In the genomic region with DNA sequence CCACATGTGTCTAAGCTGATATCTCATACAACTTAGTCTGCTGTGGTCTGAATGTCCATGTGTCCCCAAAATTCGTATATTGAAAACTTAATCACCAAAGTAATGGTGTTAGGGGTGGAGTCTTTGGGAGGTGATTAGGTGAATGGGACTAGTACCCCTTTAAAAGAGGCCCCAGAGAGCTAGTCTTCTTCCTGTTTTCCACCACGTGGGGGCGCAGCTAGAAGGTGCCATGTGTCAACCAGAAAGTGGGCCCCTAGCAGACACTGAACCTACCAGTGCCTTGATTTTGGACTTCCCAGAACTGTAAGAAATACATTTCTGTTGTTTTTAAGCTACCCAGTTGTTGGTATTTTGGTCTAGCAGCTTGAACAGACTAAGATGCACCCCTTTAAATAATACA, we compare ENCODE assay signal across 8 cellular contexts.
DNase-seq lines count a peak whose midpoint lies in the region; ATAC-seq and TF ChIP-seq lines count a peak whose summit lies in the region.

No MANE protein-coding gene starts in this region.

- H3K27ac Mint-ChIP-seq in chondrocyte (ENCODE audit: unreplicated experiment): no peak overlapping the region
- H3K27ac Mint-ChIP-seq in osteocyte (ENCODE audit: unreplicated experiment): no peak overlapping the region

- WGBS in body of pancreas, 2 donors: 33 to 49% methylated on average over 3 of the region's 3 CpGs

- H3K36me3 ChIP-seq in GM06990 (ENCODE audit: control insufficient read depth, insufficient read depth, low read length) (no peaks in the 10 kb centered on the region), body of pancreas (replicated peaks in 1 of 2; ENCODE audit: insufficient read depth in 1 of 2, low read depth in 2 of 2) (no peaks in the 10 kb centered on the region)

- H3K4me1 ChIP-seq in body of pancreas: no peaks in the 10 kb centered on the region

- peaks cover 0 to 5% (median 0%) of the 10 kb centered on the region in 3 donors for H3K9me3 ChIP-seq in body of pancreas

- H3K27me3 Mint-ChIP-seq in chondrocyte (ENCODE audit: low read depth) (peaks cover 1% of the 10 kb centered on the region), osteocyte (ENCODE audit: unreplicated experiment) (peaks cover 3% of the 10 kb centered on the region)

- H3K36me3 Mint-ChIP-seq in chondrocyte (ENCODE audit: low read depth): peaks cover 13% of the 10 kb centered on the region
- H3K36me3 Mint-ChIP-seq in osteocyte (ENCODE audit: unreplicated experiment): peaks cover 2% of the 10 kb centered on the region

- no peak for TF ChIP-seq POLR2A in body of pancreas (IDR thresholded peaks at IDR 0.05)

- in situ Hi-C loops in ACHN (cut with HindIII; ENCODE audit: low pct_ligation_motif_present, low pct_unique_long_range_greater_than_20kb, low sequenced_read_pairs): no loop called here

- ATAC-seq in body of pancreas (no peak), HG03378 (IDR thresholded peaks at IDR 0.05; ENCODE audit: unreplicated experiment) (no peak)

- DNase-seq in ACHN (peak; percentile 57), GM06990 (ENCODE audit: extremely low read depth, insufficient read length) (no peak), NCI-H748 treated with DMSO at 0.1 percent for 48 hours (lab: John Stamatoyannopoulos, UW) (peak; percentile 5), chondrocyte (ENCODE audit: low spot score) (no peak), osteocyte (ENCODE audit: extremely low spot score, unreplicated experiment) (no peak), body of pancreas (no peak), NCI-H2171 (lab: John Stamatoyannopoulos, UW) (no peak)

- intact Hi-C loops in body of pancreas (cut with DNase I): no loop called here

- no peak overlapping the region for H3K4me3 Mint-ChIP-seq in chondrocyte (ENCODE audit: unreplicated experiment)
- H3K4me3 Mint-ChIP-seq in osteocyte (ENCODE audit: unreplicated experiment): no peak overlapping the region

- H3K27ac ChIP-seq in body of pancreas: no peak overlapping the region

- H3K27me3 ChIP-seq in GM06990 (replicated peaks; ENCODE audit: control insufficient read depth, insufficient read depth, low read length) (no peaks in the 10 kb centered on the region), body of pancreas (no peaks in the 10 kb centered on the region)

- H3K4me3 ChIP-seq in GM06990 (replicated peaks; ENCODE audit: low read depth, low read length) (no peak overlapping the region), body of pancreas (no peak overlapping the region)

- H3K4me1 Mint-ChIP-seq in chondrocyte (ENCODE audit: low read depth) (no peaks in the 10 kb centered on the region), osteocyte (ENCODE audit: unreplicated experiment) (no peaks in the 10 kb centered on the region)

- TF ChIP-seq CTCF in GM06990 (IDR thresholded peaks at IDR 0.05; ENCODE audit: insufficient read depth, low read length, poor library complexity, severe bottlenecking) (peak; percentile 57), chondrocyte (IDR thresholded peaks at IDR 0.05) (peak; percentile 74), osteocyte (IDR thresholded peaks at IDR 0.05) (peak; percentile 42), body of pancreas (IDR thresholded peaks at IDR 0.05) (no peak)

- H3K9me3 Mint-ChIP-seq in chondrocyte (ENCODE audit: low read depth) (peaks cover 23% of the 10 kb centered on the region), osteocyte (ENCODE audit: unreplicated experiment) (peaks cover 17% of the 10 kb centered on the region)

Comparison
In these comparisons a context has a peak if more than half of its experiments do, and no peak if none do; other contexts are left out.
1. DNase-seq: peak in ACHN (single experiment) and NCI-H748 treated with DMSO at 0.1 percent for 48 hours (single experiment); none in GM06990 (single experiment), chondrocyte (single experiment), osteocyte (single experiment), body of pancreas (0 of 4) and NCI-H2171 (single experiment).
2. CTCF ChIP-seq: peak in GM06990 (single experiment), chondrocyte (single experiment) and osteocyte (single experiment); none in body of pancreas (0 of 7).